In genomic region chr7:75039166-75039565, GRCh38 we compare ENCODE assay signal across 1 cellular context.
TF ChIP-seq lines count a peak whose summit lies in the region.

No MANE protein-coding gene starts in this region.

TF ChIP-seq in endothelial cell of umbilical vein, 7 proteins besides CTCF, POLR2A, EP300 and RAD21 (continued from another document):
- no peak for TF ChIP-seq MAX (IDR thresholded peaks at IDR 0.05; ENCODE audit: insufficient read depth, insufficient read length)
